ENCODE assay signal across 1 cellular context in genomic region chrX:21993265-21993664, GRCh38.
TF ChIP-seq lines count a peak whose summit lies in the region.

No MANE protein-coding gene starts in this region.

TF ChIP-seq in K562, 482 proteins besides CTCF, POLR2A, EP300 and RAD21 (continued from another document):
- no peak for TF ChIP-seq USF1 (CRISPR knock-in tag; IDR thresholded peaks at IDR 0.05)
- no peak for TF ChIP-seq CEBPG (CRISPR knock-in tag; IDR thresholded peaks at IDR 0.05)
- TF ChIP-seq CEBPG (tag; conservative IDR thresholded peaks at IDR 0.05 in 1 of 2, IDR thresholded peaks at IDR 0.05 in 1 of 2) = no peak
- no peak for TF ChIP-seq GTF3C2 (IDR thresholded peaks at IDR 0.05; ENCODE audit: borderline replicate concordance, extremely low read depth, insufficient read length)
- TF ChIP-seq ZNF584 (CRISPR knock-in tag; IDR thresholded peaks at IDR 0.05; ENCODE audit: low read depth) = no peak
- TF ChIP-seq ZNF408 (CRISPR knock-in tag; IDR thresholded peaks at IDR 0.05; ENCODE audit: low read depth) = no peak
- TF ChIP-seq HDAC3 (IDR thresholded peaks at IDR 0.05; ENCODE audit: borderline replicate concordance, partially characterized antibody) = no peak
- no peak for TF ChIP-seq KAT8 (IDR thresholded peaks at IDR 0.05; ENCODE audit: low read depth)
- TF ChIP-seq MEF2D (tag; conservative IDR thresholded peaks at IDR 0.05; ENCODE audit: low read depth) = no peak
- TF ChIP-seq ZFP36 (IDR thresholded peaks at IDR 0.05; ENCODE audit: low read depth, low read length, partially characterized antibody) = no peak
- no peak for TF ChIP-seq FOXJ3 (CRISPR knock-in tag; IDR thresholded peaks at IDR 0.05)
- no peak for TF ChIP-seq ATF3 (IDR thresholded peaks at IDR 0.05)
- TF ChIP-seq ATF3 (CRISPR knock-in tag; conservative IDR thresholded peaks at IDR 0.05) = no peak
- no peak for TF ChIP-seq RAD51 (IDR thresholded peaks at IDR 0.05; ENCODE audit: borderline replicate concordance, low read depth)
- no peak for TF ChIP-seq KLF1 (tag; IDR thresholded peaks at IDR 0.05)
- TF ChIP-seq CXXC5 (CRISPR knock-in tag; IDR thresholded peaks at IDR 0.05) = peak; percentile 44; the same call in 1 of the 2 replicates
- TF ChIP-seq NR0B1 (IDR thresholded peaks at IDR 0.05; ENCODE audit: partially characterized antibody) = no peak
- TF ChIP-seq NR2C1 (IDR thresholded peaks at IDR 0.05) = no peak
- TF ChIP-seq NR2C1 (tag; IDR thresholded peaks at IDR 0.05) = 0 out of 2 replicates have a peak, but pooled peaks have one; percentile 23
- TF ChIP-seq ZNF586 (CRISPR knock-in tag; conservative IDR thresholded peaks at IDR 0.05) = no peak
- TF ChIP-seq ZNF717 (CRISPR knock-in tag; IDR thresholded peaks at IDR 0.05) = no peak
- TF ChIP-seq PTRF (tag; IDR thresholded peaks at IDR 0.05) = no peak
- no peak for TF ChIP-seq BRD4 (IDR thresholded peaks at IDR 0.05)
- TF ChIP-seq ZNF561 (CRISPR knock-in tag; conservative IDR thresholded peaks at IDR 0.05) = no peak
- TF ChIP-seq GTF2B (IDR thresholded peaks at IDR 0.05; ENCODE audit: extremely low read depth, insufficient read length) = no peak
- no peak for TF ChIP-seq ID3 (CRISPR knock-in tag; IDR thresholded peaks at IDR 0.05)
- no peak for TF ChIP-seq ID3 (tag; IDR thresholded peaks at IDR 0.05)
- no peak for TF ChIP-seq HSF4 (CRISPR knock-in tag; IDR thresholded peaks at IDR 0.05; ENCODE audit: borderline replicate concordance)
- peak; percentile 79 for TF ChIP-seq TCF3 (CRISPR knock-in tag; IDR thresholded peaks at IDR 0.05)
- TF ChIP-seq POLR2AphosphoS5 (IDR thresholded peaks at IDR 0.05; ENCODE audit: control insufficient read depth, insufficient read depth, low read depth, low read length) = peak; percentile 51; the same call in 1 of the 2 replicates
- no peak for TF ChIP-seq ESRRB (CRISPR knock-in tag; IDR thresholded peaks at IDR 0.05; ENCODE audit: borderline replicate concordance)
- TF ChIP-seq ILK (tag; IDR thresholded peaks at IDR 0.05; ENCODE audit: borderline replicate concordance, low read depth) = no peak
- TF ChIP-seq ZNF77 (CRISPR knock-in tag; IDR thresholded peaks at IDR 0.05) = no peak
- no peak for TF ChIP-seq GMEB1 (CRISPR knock-in tag; IDR thresholded peaks at IDR 0.05)
- TF ChIP-seq ZNF165 (CRISPR knock-in tag; IDR thresholded peaks at IDR 0.05; ENCODE audit: borderline replicate concordance) = no peak
- TF ChIP-seq ZNF444 (CRISPR knock-in tag; IDR thresholded peaks at IDR 0.05) = no peak
- no peak for TF ChIP-seq HNRNPLL (IDR thresholded peaks at IDR 0.05; ENCODE audit: low read depth, low read length, poor library complexity, severe bottlenecking)
- no peak for TF ChIP-seq HDAC6 (IDR thresholded peaks at IDR 0.05; ENCODE audit: low read depth, low read length)
- no peak for TF ChIP-seq ELF1 (tag; IDR thresholded peaks at IDR 0.05)
- 0 out of 2 replicates have a peak, but pooled peaks have one; percentile 26 for TF ChIP-seq ZNF592 (IDR thresholded peaks at IDR 0.05)
